ENCODE assay signal across 1 cellular context in the genomic region with DNA sequence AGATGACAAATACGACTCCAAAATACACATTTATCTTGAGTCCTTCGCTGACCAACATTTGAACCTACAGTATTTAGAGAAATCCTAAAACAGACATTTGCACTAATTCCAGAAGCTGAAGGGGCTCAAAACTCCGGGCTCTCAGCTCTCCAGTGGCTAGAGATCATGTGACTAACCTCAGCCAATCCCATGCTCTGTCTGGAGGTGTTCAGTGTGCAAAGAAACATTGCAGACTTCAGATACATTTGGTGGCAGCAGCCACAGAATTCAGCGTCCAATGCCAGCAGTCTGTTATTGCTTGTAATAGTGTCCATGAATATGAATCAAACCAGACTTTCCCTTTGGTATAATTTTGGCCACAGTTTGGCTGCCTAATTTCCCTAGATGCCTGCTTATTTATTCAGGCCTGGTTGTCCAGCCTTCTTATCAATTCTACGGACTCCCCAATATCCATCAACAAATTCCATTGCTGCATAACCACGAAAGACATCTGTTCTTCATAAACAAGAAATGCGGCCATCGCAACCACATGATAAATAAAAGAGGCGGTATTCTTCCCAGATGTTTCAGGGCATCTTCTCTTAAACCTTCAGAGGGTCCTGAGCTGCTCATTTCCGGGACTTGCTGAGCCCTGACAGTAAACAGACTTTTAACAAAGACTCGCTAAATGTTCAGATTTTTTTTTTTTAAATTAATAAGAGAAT.
TF ChIP-seq lines count a peak whose summit lies in the region.

No MANE protein-coding gene starts in this region.

TF ChIP-seq in GM23338, 12 proteins besides CTCF, POLR2A, EP300 and RAD21:
- TF ChIP-seq, protein P1, sequence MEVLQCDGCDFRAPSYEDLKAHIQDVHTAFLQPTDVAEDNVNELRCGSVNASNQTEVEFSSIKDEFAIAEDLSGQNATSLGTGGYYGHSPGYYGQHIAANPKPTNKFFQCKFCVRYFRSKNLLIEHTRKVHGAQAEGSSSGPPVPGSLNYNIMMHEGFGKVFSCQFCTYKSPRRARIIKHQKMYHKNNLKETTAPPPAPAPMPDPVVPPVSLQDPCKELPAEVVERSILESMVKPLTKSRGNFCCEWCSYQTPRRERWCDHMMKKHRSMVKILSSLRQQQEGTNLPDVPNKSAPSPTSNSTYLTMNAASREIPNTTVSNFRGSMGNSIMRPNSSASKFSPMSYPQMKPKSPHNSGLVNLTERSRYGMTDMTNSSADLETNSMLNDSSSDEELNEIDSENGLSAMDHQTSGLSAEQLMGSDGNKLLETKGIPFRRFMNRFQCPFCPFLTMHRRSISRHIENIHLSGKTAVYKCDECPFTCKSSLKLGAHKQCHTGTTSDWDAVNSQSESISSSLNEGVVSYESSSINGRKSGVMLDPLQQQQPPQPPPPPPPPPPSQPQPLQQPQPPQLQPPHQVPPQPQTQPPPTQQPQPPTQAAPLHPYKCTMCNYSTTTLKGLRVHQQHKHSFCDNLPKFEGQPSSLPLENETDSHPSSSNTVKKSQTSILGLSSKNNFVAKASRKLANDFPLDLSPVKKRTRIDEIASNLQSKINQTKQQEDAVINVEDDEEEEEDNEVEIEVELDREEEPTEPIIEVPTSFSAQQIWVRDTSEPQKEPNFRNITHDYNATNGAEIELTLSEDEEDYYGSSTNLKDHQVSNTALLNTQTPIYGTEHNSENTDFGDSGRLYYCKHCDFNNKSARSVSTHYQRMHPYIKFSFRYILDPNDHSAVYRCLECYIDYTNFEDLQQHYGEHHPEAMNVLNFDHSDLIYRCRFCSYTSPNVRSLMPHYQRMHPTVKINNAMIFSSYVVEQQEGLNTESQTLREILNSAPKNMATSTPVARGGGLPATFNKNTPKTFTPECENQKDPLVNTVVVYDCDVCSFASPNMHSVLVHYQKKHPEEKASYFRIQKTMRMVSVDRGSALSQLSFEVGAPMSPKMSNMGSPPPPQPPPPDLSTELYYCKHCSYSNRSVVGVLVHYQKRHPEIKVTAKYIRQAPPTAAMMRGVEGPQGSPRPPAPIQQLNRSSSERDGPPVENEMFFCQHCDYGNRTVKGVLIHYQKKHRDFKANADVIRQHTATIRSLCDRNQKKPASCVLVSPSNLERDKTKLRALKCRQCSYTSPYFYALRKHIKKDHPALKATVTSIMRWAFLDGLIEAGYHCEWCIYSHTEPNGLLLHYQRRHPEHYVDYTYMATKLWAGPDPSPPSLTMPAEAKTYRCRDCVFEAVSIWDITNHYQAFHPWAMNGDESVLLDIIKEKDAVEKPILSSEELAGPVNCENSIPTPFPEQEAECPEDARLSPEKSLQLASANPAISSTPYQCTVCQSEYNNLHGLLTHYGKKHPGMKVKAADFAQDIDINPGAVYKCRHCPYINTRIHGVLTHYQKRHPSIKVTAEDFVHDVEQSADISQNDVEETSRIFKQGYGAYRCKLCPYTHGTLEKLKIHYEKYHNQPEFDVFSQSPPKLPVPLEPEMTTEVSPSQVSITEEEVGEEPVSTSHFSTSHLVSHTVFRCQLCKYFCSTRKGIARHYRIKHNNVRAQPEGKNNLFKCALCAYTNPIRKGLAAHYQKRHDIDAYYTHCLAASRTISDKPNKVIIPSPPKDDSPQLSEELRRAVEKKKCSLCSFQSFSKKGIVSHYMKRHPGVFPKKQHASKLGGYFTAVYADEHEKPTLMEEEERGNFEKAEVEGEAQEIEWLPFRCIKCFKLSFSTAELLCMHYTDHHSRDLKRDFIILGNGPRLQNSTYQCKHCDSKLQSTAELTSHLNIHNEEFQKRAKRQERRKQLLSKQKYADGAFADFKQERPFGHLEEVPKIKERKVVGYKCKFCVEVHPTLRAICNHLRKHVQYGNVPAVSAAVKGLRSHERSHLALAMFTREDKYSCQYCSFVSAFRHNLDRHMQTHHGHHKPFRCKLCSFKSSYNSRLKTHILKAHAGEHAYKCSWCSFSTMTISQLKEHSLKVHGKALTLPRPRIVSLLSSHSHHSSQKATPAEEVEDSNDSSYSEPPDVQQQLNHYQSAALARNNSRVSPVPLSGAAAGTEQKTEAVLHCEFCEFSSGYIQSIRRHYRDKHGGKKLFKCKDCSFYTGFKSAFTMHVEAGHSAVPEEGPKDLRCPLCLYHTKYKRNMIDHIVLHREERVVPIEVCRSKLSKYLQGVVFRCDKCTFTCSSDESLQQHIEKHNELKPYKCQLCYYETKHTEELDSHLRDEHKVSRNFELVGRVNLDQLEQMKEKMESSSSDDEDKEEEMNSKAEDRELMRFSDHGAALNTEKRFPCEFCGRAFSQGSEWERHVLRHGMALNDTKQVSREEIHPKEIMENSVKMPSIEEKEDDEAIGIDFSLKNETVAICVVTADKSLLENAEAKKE (CRISPR knock-in tag; IDR thresholded peaks at IDR 0.05), result no peak
- TF ChIP-seq STAT1 (IDR thresholded peaks at IDR 0.05; ENCODE audit: unreplicated experiment) (no peak), NANOG (IDR thresholded peaks at IDR 0.05; ENCODE audit: borderline replicate concordance) (no peak), EZH2phosphoT487 (IDR thresholded peaks at IDR 0.05; ENCODE audit: unreplicated experiment) (no peak), JUNB (IDR thresholded peaks at IDR 0.05; ENCODE audit: unreplicated experiment) (no peak), POLR2AphosphoS5 (IDR thresholded peaks at IDR 0.05; ENCODE audit: low read depth) (no peak), EZH2 (IDR thresholded peaks at IDR 0.05; ENCODE audit: low read depth, unreplicated experiment) (no peak)
- TF ChIP-seq, protein P2, sequence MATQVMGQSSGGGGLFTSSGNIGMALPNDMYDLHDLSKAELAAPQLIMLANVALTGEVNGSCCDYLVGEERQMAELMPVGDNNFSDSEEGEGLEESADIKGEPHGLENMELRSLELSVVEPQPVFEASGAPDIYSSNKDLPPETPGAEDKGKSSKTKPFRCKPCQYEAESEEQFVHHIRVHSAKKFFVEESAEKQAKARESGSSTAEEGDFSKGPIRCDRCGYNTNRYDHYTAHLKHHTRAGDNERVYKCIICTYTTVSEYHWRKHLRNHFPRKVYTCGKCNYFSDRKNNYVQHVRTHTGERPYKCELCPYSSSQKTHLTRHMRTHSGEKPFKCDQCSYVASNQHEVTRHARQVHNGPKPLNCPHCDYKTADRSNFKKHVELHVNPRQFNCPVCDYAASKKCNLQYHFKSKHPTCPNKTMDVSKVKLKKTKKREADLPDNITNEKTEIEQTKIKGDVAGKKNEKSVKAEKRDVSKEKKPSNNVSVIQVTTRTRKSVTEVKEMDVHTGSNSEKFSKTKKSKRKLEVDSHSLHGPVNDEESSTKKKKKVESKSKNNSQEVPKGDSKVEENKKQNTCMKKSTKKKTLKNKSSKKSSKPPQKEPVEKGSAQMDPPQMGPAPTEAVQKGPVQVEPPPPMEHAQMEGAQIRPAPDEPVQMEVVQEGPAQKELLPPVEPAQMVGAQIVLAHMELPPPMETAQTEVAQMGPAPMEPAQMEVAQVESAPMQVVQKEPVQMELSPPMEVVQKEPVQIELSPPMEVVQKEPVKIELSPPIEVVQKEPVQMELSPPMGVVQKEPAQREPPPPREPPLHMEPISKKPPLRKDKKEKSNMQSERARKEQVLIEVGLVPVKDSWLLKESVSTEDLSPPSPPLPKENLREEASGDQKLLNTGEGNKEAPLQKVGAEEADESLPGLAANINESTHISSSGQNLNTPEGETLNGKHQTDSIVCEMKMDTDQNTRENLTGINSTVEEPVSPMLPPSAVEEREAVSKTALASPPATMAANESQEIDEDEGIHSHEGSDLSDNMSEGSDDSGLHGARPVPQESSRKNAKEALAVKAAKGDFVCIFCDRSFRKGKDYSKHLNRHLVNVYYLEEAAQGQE (IDR thresholded peaks at IDR 0.05; ENCODE audit: unreplicated experiment), result no peak
- TF ChIP-seq, protein P3, sequence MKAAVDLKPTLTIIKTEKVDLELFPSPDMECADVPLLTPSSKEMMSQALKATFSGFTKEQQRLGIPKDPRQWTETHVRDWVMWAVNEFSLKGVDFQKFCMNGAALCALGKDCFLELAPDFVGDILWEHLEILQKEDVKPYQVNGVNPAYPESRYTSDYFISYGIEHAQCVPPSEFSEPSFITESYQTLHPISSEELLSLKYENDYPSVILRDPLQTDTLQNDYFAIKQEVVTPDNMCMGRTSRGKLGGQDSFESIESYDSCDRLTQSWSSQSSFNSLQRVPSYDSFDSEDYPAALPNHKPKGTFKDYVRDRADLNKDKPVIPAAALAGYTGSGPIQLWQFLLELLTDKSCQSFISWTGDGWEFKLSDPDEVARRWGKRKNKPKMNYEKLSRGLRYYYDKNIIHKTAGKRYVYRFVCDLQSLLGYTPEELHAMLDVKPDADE (IDR thresholded peaks at IDR 0.05), result no peak
